12 cellular contexts compared by ENCODE assay signal in the genomic region with DNA sequence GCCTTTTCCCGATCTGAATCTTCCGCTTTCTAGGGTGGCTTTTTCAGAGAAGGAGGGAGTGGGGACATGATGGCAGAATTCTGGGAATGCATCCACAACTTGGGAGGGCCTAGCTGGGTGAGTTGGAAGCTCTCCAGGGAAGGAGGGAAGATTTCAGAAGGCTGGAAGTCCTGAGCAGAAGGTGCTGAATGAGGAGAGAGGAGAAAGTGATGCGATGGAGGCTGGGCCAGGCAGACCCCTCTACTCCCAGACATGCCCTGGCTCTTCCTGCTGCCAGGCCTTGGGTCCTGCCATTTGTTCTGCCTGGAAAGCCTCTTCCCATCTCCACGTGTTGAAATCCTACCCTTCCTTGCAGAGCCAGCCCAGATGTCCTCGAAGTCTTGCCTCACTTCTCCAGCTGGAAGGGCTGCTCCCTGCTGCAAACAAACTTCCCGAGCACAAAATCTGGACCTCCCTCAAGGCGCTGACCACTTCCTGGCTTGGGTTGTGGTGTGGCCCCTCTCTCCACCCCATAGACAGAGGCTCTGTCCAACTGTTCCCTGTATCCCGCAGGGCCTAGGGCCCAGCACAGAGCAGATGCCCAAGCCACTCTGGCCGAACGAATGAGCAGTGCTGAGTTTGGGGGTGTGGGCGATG. TPM values are rescaled to one million over a fixed set of nuclear protein-coding genes. Genes with fewer than 3 reads are reported as not detected.
DNase-seq lines count a peak whose midpoint lies in the region; ATAC-seq and TF ChIP-seq lines count a peak whose summit lies in the region.
"Had no signal": no experiment of that assay in that cellular context is flagged by ENCODE, and none has a peak within 500 bp of the region (broad histone marks: within the 10 kb centered on the region; RNA-seq: fewer than 3 reads in every experiment).

No MANE protein-coding gene starts in this region.

- H3K27me3 Mint-ChIP-seq in activated T-helper 1 cell treated with anti-CD3 and anti-CD28 coated beads, Interleukin-12 subunit alpha, Interleukin-12 subunit beta, Interleukin-2, Interleukin-4 antibody, amounts not matched to agents 30 ng/mL and 10 ng/mL and 1 ng/mL, durations not matched to agents 14 hours and 24 hours and 36 hours (ENCODE audit: insufficient read depth), result peaks cover 21% of the 10 kb centered on the region

- no peak for TF ChIP-seq CTCF in BJ (IDR thresholded peaks at IDR 0.05; ENCODE audit: insufficient read depth, low read depth, low read length)
- TF ChIP-seq CTCF in psoas muscle (IDR thresholded peaks at IDR 0.05), result no peak
- TF ChIP-seq CTCF in GM10248 (IDR thresholded peaks at IDR 0.05; ENCODE audit: control extremely low read depth, extremely low read depth, low read depth, missing control alignments), result no peak

- no peaks in the 10 kb centered on the region for H3K9me3 ChIP-seq in psoas muscle

- ATAC-seq in left cardiac atrium (peak; percentile 58 to 62), psoas muscle (peak; percentile 49 to 80 (median 68))

- no peaks in the 10 kb centered on the region for H3K36me3 ChIP-seq in BJ (ENCODE audit: control insufficient read depth, insufficient read depth, low read length)
- peaks cover 0 to 7% of the 10 kb centered on the region in 2 donors for H3K36me3 ChIP-seq in psoas muscle (ENCODE audit: insufficient read depth in 1 of 2, low read depth in 1 of 2)

- peaks cover 2% of the 10 kb centered on the region; the same call in 1 of the 2 replicates for H3K27me3 ChIP-seq in BJ (ENCODE audit: control insufficient read depth, insufficient read depth, low read length)
- H3K27me3 ChIP-seq in psoas muscle (ENCODE audit: insufficient read depth in 3 of 3, low read length in 2 of 3), result no peaks in the 10 kb centered on the region

- no peaks in the 10 kb centered on the region for H3K4me1 Mint-ChIP-seq in activated T-helper 1 cell treated with anti-CD3 and anti-CD28 coated beads, Interleukin-12 subunit alpha, Interleukin-12 subunit beta, Interleukin-2, Interleukin-4 antibody, amounts not matched to agents 30 ng/mL and 10 ng/mL and 1 ng/mL, durations not matched to agents 14 hours and 24 hours and 36 hours (ENCODE audit: low read depth)

- H3K4me1 ChIP-seq in psoas muscle, result no peaks in the 10 kb centered on the region

- intact Hi-C loops in left cardiac atrium (cut with DNase I), result no loop called here
- intact Hi-C loops in psoas muscle (cut with DNase I), result no loop called here
- intact Hi-C loops in activated T-helper 1 cell treated with anti-CD3 and anti-CD28 coated beads, Interleukin-12 subunit alpha, Interleukin-12 subunit beta, Interleukin-2, Interleukin-4 antibody, amounts not matched to agents 30 ng/mL and 10 ng/mL and 1 ng/mL, durations not matched to agents 14 hours and 24 hours and 36 hours (cut with micrococcal nuclease), result no loop called here

- no peak overlapping the region for H3K27ac Mint-ChIP-seq in activated T-helper 1 cell treated with anti-CD3 and anti-CD28 coated beads, Interleukin-12 subunit alpha, Interleukin-12 subunit beta, Interleukin-2, Interleukin-4 antibody, amounts not matched to agents 30 ng/mL and 10 ng/mL and 1 ng/mL, durations not matched to agents 14 hours and 24 hours and 36 hours

- 48 to 52% (median 51%) methylated on average over 11 of the region's 11 CpGs for WGBS in psoas muscle, 3 donors

- no peaks in the 10 kb centered on the region for H3K9me3 Mint-ChIP-seq in activated T-helper 1 cell treated with anti-CD3 and anti-CD28 coated beads, Interleukin-12 subunit alpha, Interleukin-12 subunit beta, Interleukin-2, Interleukin-4 antibody, amounts not matched to agents 30 ng/mL and 10 ng/mL and 1 ng/mL, durations not matched to agents 14 hours and 24 hours and 36 hours

- POLR2A ChIA-PET in BJ (lab: Charles Lee) (no interaction called here), GM10248 (lab: Yijun Ruan, JAX) (no interaction called here)

- CTCF ChIA-PET in BJ (lab: Yijun Ruan, JAX) (no interaction called here), GM10248 (lab: Yijun Ruan, JAX) (interaction anchor here (1.4 to 1.9 kb wide), 2 partner anchors 9 to 68 kb away, joined by 3 to 8 read pairs; no protein-coding TSS in a partner anchor)

- DNase-seq in BJ (ENCODE audit: low read depth), result peak; percentile 41
- DNase-seq in amniotic epithelial cell (ENCODE audit: low read depth), result peak; percentile 87
- peak; percentile 67 for DNase-seq in left cardiac atrium
- DNase-seq in psoas muscle, result peak; percentile 65 to 82
- DNase-seq in HUDEP-2 (lab: John Stamatoyannopoulos, UW; ENCODE audit: unreplicated experiment in 76 of 76), result no peak
- no peak for DNase-seq in activated T-helper 1 cell treated with anti-CD3 and anti-CD28 coated beads, Interleukin-12 subunit alpha, Interleukin-12 subunit beta, Interleukin-2, Interleukin-4 antibody, amounts not matched to agents 30 ng/mL and 10 ng/mL and 1 ng/mL, durations not matched to agents 14 hours and 24 hours and 36 hours (ENCODE audit: low spot score)
- DNase-seq in GM10248 (ENCODE audit: extremely low spot score), result no peak
- DNase-seq in substantia nigra (lab: John Stamatoyannopoulos, UW), result no peak
- DNase-seq: hypothalamus; KBM-7; NCI-H526 treated with DMSO at 0.1 percent for 48 hours; stimulated activated CD4-positive, alpha-beta T cell treated with anti-CD3 and anti-CD28 coated beads, Interleukin-15, amount 100 ng/mL, for 24 hours had no signal

- peak overlapping the region; percentile 65 for H3K27ac ChIP-seq in psoas muscle
- no peak overlapping the region for H3K27ac ChIP-seq in substantia nigra (ENCODE audit: low read depth, low read length, poor library complexity, severe bottlenecking)

- H3K4me3 Mint-ChIP-seq in activated T-helper 1 cell treated with anti-CD3 and anti-CD28 coated beads, Interleukin-12 subunit alpha, Interleukin-12 subunit beta, Interleukin-2, Interleukin-4 antibody, amounts not matched to agents 30 ng/mL and 10 ng/mL and 1 ng/mL, durations not matched to agents 14 hours and 24 hours and 36 hours, result no peak overlapping the region

- H3K4me3 ChIP-seq in BJ (ENCODE audit: low read depth, low read length), result no peak overlapping the region
- H3K4me3 ChIP-seq in psoas muscle, result no peak overlapping the region

- no peaks in the 10 kb centered on the region for H3K36me3 Mint-ChIP-seq in activated T-helper 1 cell treated with anti-CD3 and anti-CD28 coated beads, Interleukin-12 subunit alpha, Interleukin-12 subunit beta, Interleukin-2, Interleukin-4 antibody, amounts not matched to agents 30 ng/mL and 10 ng/mL and 1 ng/mL, durations not matched to agents 14 hours and 24 hours and 36 hours (ENCODE audit: low read depth)

RNA-seq across cellular contexts. Expression of a gene that starts 16.8 kb away (rescaled TPM):
- polyA plus RNA-seq in BJ (2011; rRNA removed) (0.70 and 1.9 TPM in 2 replicates), psoas muscle (10 to 100 TPM; 16.2 to 27.9 (median 16.7) TPM)
- 0.72 and 1.7 TPM in 2 replicates for polyA minus RNA-seq in BJ (2011; rRNA and poly(A)+ RNA removed)
- total RNA-seq in left cardiac atrium (10 to 100 TPM; 43.8 to 88.2 TPM), psoas muscle (10 to 100 TPM; 14.7 to 32.9 (median 21.4) TPM)
- total RNA-seq in activated T-helper 1 cell treated with anti-CD3 and anti-CD28 coated beads, Interleukin-12 subunit alpha, Interleukin-12 subunit beta, Interleukin-2, Interleukin-4 antibody, amounts not matched to agents 30 ng/mL and 10 ng/mL and 1 ng/mL, durations not matched to agents 14 hours and 24 hours and 36 hours, result 5.5 and 5.7 TPM in 2 replicates

Comparison
In these comparisons a context has a peak if more than half of its experiments do, and no peak if none do; other contexts are left out.
1. DNase-seq: peak in BJ (single experiment), amniotic epithelial cell (single experiment), left cardiac atrium (single experiment) and psoas muscle (2 of 2); none in HUDEP-2 (0 of 76), activated T-helper 1 cell treated with anti-CD3 and anti-CD28 coated beads, Interleukin-12 subunit alpha, Interleukin-12 subunit beta, Interleukin-2, Interleukin-4 antibody, amounts not matched to agents 30 ng/mL and 10 ng/mL and 1 ng/mL, durations not matched to agents 14 hours and 24 hours and 36 hours (single experiment), GM10248 (single experiment) and substantia nigra (0 of 49).